ENCODE assay signal across 8 cellular contexts in the genomic region with DNA sequence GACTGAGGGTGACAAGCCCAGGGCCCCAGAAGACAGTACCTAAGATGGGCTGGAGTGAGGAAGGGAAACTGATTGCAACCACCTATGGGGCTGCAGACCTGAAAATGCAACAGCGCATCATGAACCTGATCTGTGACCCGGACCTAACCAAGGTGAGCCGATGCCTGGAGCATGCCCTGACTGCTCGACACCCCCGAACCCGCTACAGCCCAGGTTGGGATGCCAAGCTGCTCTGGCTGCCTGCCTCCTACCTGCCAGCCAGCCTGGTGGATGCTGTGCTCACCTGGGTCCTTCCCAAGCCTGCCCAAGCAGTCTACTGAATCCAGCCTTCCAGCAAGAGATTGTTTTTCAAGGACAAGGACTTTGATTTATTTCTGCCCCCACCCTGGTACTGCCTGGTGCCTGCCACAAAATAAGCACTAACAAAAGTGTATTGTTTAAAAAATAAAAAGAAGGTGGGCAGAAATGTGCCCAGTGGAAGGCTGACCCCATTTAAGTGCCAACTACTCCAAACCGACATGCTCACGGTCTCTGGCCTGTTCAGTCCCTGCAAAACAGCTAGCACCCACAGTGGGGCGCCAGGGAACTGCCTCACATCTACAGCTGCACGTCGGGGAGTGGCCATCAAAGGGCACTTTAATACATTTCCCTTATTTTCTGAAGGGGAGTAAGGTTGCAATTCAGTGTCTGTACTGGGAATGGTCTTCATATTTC. TPM values are rescaled to one million over a fixed set of nuclear protein-coding genes. Genes with fewer than 3 reads are reported as not detected.
DNase-seq lines count a peak whose midpoint lies in the region; ATAC-seq and TF ChIP-seq lines count a peak whose summit lies in the region.

No MANE protein-coding gene starts in this region.

- ATAC-seq in GM19397 (IDR thresholded peaks at IDR 0.05; ENCODE audit: unreplicated experiment) (no peak), GM18520 (IDR thresholded peaks at IDR 0.05; ENCODE audit: unreplicated experiment) (no peak)

- peaks cover 44 to 55% of the 10 kb centered on the region in 2 donors for H3K4me1 Mint-ChIP-seq in immature natural killer cell

- H3K27me3 Mint-ChIP-seq in immature natural killer cell (ENCODE audit: low read depth in 3 of 3), result peaks cover 0 to 5% (median 3%) of the 10 kb centered on the region in 3 donors

- H3K4me3 Mint-ChIP-seq in immature natural killer cell, result no peak overlapping the region

- H3K4me3 ChIP-seq in astrocyte of the spinal cord (ENCODE audit: low read depth, low read length), result no peak overlapping the region

- DNase-seq in GF-D8 (lab: John Stamatoyannopoulos, UW) (peak; percentile 29), Kasumi-1 (lab: John Stamatoyannopoulos, UW) (peak; percentile 78 to 84), SW480 (ENCODE audit: low spot score) (peak; percentile 71), astrocyte of the spinal cord (ENCODE audit: low read depth, low spot score) (peak; percentile 68), immature natural killer cell (peak; percentile 60 to 67 (median 62))
- DNase-seq in stimulated activated CD4-positive, alpha-beta T cell treated with anti-CD3 and anti-CD28 coated beads, Interleukin-15, amount 100 ng/mL, for 24 hours, result peak; percentile 76

- TF ChIP-seq CTCF in astrocyte of the spinal cord (IDR thresholded peaks at IDR 0.05; ENCODE audit: low read depth, low read length), result peak; percentile 75

- no peaks in the 10 kb centered on the region for H3K9me3 Mint-ChIP-seq in immature natural killer cell

- peak overlapping the region; percentile 31 to 84 (median 69) for H3K27ac Mint-ChIP-seq in immature natural killer cell

- H3K36me3 Mint-ChIP-seq in immature natural killer cell, result peaks cover 0 to 18% (median 4%) of the 10 kb centered on the region in 3 donors

- in situ Hi-C loops in astrocyte of the spinal cord (cut with HindIII; ENCODE audit: low sequenced_read_pairs), result no loop called here

RNA-seq across cellular contexts. Expression of a gene that starts 4.2 kb away (rescaled TPM):
- polyA plus RNA-seq in immature natural killer cell, result 1 to 10 TPM in 1 of 3 donors, not detected in 2; 2.8 TPM

RNA-seq across cellular contexts. Expression of a gene that starts 4.4 kb away (rescaled TPM):
- 1,000 to 10,000 TPM; 1,258 to 1,754 (median 1,754) TPM for polyA plus RNA-seq in immature natural killer cell

RNA-seq across cellular contexts. Expression of a gene that starts 8.5 kb away (rescaled TPM):
- 100 to 1,000 TPM; 108 to 198 (median 127) TPM for polyA plus RNA-seq in immature natural killer cell

RNA-seq across cellular contexts. Expression of a gene that starts 16.7 kb away (rescaled TPM):
- under 1 TPM in 1 of 3 donors, not detected in 2; 0.31 TPM for polyA plus RNA-seq in immature natural killer cell

RNA-seq across cellular contexts. Expression of a gene that starts 18.5 kb away (rescaled TPM):
- polyA plus RNA-seq in immature natural killer cell, result 1 to 10 TPM in 1 of 3 donors, under 1 TPM in 2; 0.16 to 1.7 (median 0.64) TPM

Comparison
In these comparisons a context has a peak if more than half of its experiments do, and no peak if none do; other contexts are left out.
1. DNase-seq: peak in every context shown above with its lines; median percentile 81 in Kasumi-1; 76 in stimulated activated CD4-positive, alpha-beta T cell treated with anti-CD3 and anti-CD28 coated beads, Interleukin-15, amount 100 ng/mL, for 24 hours; 71 in SW480; 68 in astrocyte of the spinal cord; 62 in immature natural killer cell; 29 in GF-D8.